Comparison of ENCODE assay signal across 1 cellular context in genomic region chr6:140486468-140487361, GRCh38.
A peak's percentile ranks its signal among the peaks of the same experiment; 100 is the strongest.
TF ChIP-seq lines count a peak whose summit lies in the region.

No MANE protein-coding gene starts in this region.

TF ChIP-seq in K562, 482 proteins besides CTCF, POLR2A, EP300 and RAD21 (continued from another document):
- TF ChIP-seq TRIM25 (IDR thresholded peaks at IDR 0.05; ENCODE audit: borderline replicate concordance), result no peak
- peak; percentile 82 for TF ChIP-seq PKNOX1 (IDR thresholded peaks at IDR 0.05)
- TF ChIP-seq PPARD (CRISPR knock-in tag; IDR thresholded peaks at IDR 0.05), result no peak
- TF ChIP-seq CBFA2T3 (IDR thresholded peaks at IDR 0.05), result peak; percentile 68
- no peak for TF ChIP-seq HSF4 (CRISPR knock-in tag; IDR thresholded peaks at IDR 0.05; ENCODE audit: borderline replicate concordance)
- TF ChIP-seq ZBTB1 (CRISPR knock-in tag; IDR thresholded peaks at IDR 0.05; ENCODE audit: borderline replicate concordance, low read depth), result no peak
- TF ChIP-seq ARID1B (IDR thresholded peaks at IDR 0.05), result peak; percentile 37
- no peak for TF ChIP-seq ZFX (CRISPR knock-in tag; IDR thresholded peaks at IDR 0.05)
- peak; percentile 44; the same call in 1 of the 2 replicates for TF ChIP-seq CBFA2T2 (conservative IDR thresholded peaks at IDR 0.05)
- TF ChIP-seq TCFL5 (CRISPR knock-in tag; conservative IDR thresholded peaks at IDR 0.05), result no peak
- no peak for TF ChIP-seq NONO (IDR thresholded peaks at IDR 0.05; ENCODE audit: low read depth in 2 of 2, low read length in 1 of 2)
- no peak for TF ChIP-seq ZNF512 (tag; IDR thresholded peaks at IDR 0.05)
- TF ChIP-seq, protein P1, sequence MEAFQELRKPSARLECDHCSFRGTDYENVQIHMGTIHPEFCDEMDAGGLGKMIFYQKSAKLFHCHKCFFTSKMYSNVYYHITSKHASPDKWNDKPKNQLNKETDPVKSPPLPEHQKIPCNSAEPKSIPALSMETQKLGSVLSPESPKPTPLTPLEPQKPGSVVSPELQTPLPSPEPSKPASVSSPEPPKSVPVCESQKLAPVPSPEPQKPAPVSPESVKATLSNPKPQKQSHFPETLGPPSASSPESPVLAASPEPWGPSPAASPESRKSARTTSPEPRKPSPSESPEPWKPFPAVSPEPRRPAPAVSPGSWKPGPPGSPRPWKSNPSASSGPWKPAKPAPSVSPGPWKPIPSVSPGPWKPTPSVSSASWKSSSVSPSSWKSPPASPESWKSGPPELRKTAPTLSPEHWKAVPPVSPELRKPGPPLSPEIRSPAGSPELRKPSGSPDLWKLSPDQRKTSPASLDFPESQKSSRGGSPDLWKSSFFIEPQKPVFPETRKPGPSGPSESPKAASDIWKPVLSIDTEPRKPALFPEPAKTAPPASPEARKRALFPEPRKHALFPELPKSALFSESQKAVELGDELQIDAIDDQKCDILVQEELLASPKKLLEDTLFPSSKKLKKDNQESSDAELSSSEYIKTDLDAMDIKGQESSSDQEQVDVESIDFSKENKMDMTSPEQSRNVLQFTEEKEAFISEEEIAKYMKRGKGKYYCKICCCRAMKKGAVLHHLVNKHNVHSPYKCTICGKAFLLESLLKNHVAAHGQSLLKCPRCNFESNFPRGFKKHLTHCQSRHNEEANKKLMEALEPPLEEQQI (IDR thresholded peaks at IDR 0.05), result 0 out of 2 replicates have a peak, but pooled peaks have one; percentile 24
- TF ChIP-seq RBM39 (optimal IDR thresholded peaks at IDR 0.05; ENCODE audit: low read depth, low read length), result no peak
